Comparison of ENCODE assay signal across 2 cellular contexts in the genomic region with DNA sequence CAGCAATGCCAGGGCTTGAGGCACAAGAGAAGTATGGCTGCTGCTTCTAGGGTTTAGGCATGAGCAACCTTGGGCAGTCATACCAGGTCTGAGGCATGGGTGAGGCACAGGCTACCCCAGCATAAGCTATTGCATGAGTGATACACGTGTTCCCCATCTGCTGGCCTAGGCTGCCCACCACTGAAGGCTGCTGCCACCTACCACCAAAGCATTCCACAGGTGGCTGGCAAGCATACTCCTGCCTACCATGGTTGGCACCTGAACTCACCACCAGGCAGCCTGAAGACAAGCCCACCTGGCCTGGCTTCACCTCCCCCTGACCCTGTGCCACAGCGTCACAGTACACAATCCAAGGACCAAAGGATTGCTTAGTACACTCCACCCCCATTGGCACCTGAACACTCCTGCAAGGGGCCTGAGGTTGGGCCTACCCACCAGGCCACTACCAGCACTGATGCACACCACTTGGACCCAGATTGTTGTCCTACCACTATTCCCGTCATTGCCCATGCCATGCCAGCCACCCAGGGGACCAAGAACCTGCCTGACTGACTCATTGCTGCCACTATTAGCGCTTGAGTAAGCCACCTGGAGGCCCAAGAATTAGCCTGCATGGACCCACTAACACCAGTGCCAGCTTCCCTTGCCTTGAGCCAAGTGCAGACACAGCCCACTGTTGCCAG.
A peak's percentile ranks its signal among the peaks of the same experiment; 100 is the strongest.
TF ChIP-seq lines count a peak whose summit lies in the region.

No MANE protein-coding gene starts in this region.

TF ChIP-seq in IMR-90, 13 proteins besides CTCF, POLR2A, EP300 and RAD21:
- TF ChIP-seq BHLHE40 (IDR thresholded peaks at IDR 0.05; ENCODE audit: low read depth, low read length) (no peak), ELK1 (IDR thresholded peaks at IDR 0.05; ENCODE audit: borderline replicate concordance, low read depth, low read length) (no peak), RFX5 (IDR thresholded peaks at IDR 0.05; ENCODE audit: low read depth, low read length) (no peak), SMC3 (IDR thresholded peaks at IDR 0.05; ENCODE audit: low read depth, low read length) (no peak), MXI1 (IDR thresholded peaks at IDR 0.05; ENCODE audit: borderline replicate concordance, low read depth, low read length) (no peak), CHD1 (IDR thresholded peaks at IDR 0.05; ENCODE audit: low read depth, low read length) (no peak), CEBPB (IDR thresholded peaks at IDR 0.05; ENCODE audit: low read depth, low read length) (no peak), FOS (IDR thresholded peaks at IDR 0.05; ENCODE audit: low read depth, low read length) (no peak), RCOR1 (IDR thresholded peaks at IDR 0.05; ENCODE audit: insufficient replicate concordance, low read length) (no peak), NFE2L2 (IDR thresholded peaks at IDR 0.05; ENCODE audit: low read depth, low read length) (no peak), MAFK (IDR thresholded peaks at IDR 0.05; ENCODE audit: low read depth, low read length) (no peak), MAZ (IDR thresholded peaks at IDR 0.05; ENCODE audit: borderline replicate concordance, low read depth, low read length) (no peak)
- TF ChIP-seq, protein P1, sequence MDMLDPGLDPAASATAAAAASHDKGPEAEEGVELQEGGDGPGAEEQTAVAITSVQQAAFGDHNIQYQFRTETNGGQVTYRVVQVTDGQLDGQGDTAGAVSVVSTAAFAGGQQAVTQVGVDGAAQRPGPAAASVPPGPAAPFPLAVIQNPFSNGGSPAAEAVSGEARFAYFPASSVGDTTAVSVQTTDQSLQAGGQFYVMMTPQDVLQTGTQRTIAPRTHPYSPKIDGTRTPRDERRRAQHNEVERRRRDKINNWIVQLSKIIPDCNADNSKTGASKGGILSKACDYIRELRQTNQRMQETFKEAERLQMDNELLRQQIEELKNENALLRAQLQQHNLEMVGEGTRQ (IDR thresholded peaks at IDR 0.05; ENCODE audit: low read depth, low read length): no peak

TF ChIP-seq in GM12878, 131 proteins besides CTCF, POLR2A, EP300 and RAD21:
- TF ChIP-seq POLR2AphosphoS5 (IDR thresholded peaks at IDR 0.05; ENCODE audit: low read length): peak; percentile 71
- no peak for TF ChIP-seq HDAC6 (IDR thresholded peaks at IDR 0.05; ENCODE audit: unreplicated experiment)
